ENCODE assay signal across 1 cellular context in the genomic region with DNA sequence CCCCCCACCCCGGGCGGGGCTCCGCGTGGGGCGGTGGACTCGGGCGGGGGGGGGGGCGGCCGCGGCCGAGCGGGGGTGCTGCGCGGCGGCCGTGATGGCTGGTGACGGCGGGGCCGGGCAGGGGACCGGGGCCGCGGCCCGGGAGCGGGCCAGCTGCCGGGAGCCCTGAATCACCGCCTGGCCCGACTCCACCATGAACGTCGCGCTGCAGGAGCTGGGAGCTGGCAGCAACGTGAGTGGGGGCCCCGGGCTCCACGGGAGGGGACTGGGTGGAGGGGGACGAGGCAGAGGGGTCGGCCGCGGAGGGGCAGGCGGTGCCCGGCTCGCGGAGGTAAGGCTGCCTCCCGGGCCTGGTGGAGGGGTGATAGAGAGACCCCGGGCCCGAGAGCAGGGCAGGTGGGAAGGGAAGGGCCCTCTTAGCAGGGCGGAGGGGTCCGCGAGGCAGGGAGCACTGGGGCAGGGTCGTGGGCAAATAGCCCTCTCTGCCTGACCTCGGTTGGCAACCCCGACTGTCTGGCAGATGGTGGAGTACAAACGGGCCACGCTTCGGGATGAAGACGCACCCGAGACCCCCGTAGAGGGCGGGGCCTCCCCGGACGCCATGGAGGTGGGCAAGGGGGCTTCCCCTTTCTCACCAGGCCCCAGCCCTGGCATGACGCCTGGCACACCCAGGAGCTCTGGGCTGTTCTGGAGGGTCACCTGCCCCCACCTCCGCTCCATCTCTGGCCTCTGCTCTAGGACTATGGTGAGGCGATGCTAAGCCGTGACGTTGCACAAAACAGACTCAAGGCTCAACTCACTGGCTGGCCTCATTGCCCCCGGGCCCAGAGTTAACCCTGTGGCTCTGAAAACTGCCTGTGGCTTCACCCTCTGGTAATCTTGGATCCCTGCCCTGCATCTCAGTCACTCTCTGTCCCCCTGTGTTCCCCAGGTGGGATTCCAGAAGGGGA.
TF ChIP-seq lines count a peak whose summit lies in the region.

Gene ECE2, plus strand, starts transcription at position 62 of the 950 bp plus-strand sequence. Its CDS starts 132 bp downstream, at position 194.

TF ChIP-seq in HepG2, 621 proteins besides CTCF, POLR2A, EP300 and RAD21 (continued from another document):
- TF ChIP-seq AKNA (CRISPR knock-in tag; IDR thresholded peaks at IDR 0.05; ENCODE audit: borderline replicate concordance) (no peak), ZNF180 (CRISPR knock-in tag; IDR thresholded peaks at IDR 0.05; ENCODE audit: borderline replicate concordance, low read depth) (no peak), MED13 (CRISPR knock-in tag; IDR thresholded peaks at IDR 0.05) (no peak), SP2 (CRISPR knock-in tag; IDR thresholded peaks at IDR 0.05) (no peak), RFXAP (CRISPR knock-in tag; IDR thresholded peaks at IDR 0.05; ENCODE audit: borderline replicate concordance) (no peak), ZNF24 (IDR thresholded peaks at IDR 0.05) (no peak), ZNF337 (CRISPR knock-in tag; IDR thresholded peaks at IDR 0.05; ENCODE audit: borderline replicate concordance, low read depth) (no peak), HOXD1 (CRISPR knock-in tag; IDR thresholded peaks at IDR 0.05) (no peak), FIP1L1 (IDR thresholded peaks at IDR 0.05; ENCODE audit: borderline replicate concordance, insufficient read depth, low read depth, low read length) (no peak), GATA4 (IDR thresholded peaks at IDR 0.05; ENCODE audit: borderline replicate concordance, low read depth) (no peak), ZBTB49 (CRISPR knock-in tag; IDR thresholded peaks at IDR 0.05; ENCODE audit: borderline replicate concordance) (no peak), ZNF597 (CRISPR knock-in tag; IDR thresholded peaks at IDR 0.05) (no peak), MAFG (CRISPR knock-in tag; IDR thresholded peaks at IDR 0.05) (no peak)
- TF ChIP-seq, protein P1, sequence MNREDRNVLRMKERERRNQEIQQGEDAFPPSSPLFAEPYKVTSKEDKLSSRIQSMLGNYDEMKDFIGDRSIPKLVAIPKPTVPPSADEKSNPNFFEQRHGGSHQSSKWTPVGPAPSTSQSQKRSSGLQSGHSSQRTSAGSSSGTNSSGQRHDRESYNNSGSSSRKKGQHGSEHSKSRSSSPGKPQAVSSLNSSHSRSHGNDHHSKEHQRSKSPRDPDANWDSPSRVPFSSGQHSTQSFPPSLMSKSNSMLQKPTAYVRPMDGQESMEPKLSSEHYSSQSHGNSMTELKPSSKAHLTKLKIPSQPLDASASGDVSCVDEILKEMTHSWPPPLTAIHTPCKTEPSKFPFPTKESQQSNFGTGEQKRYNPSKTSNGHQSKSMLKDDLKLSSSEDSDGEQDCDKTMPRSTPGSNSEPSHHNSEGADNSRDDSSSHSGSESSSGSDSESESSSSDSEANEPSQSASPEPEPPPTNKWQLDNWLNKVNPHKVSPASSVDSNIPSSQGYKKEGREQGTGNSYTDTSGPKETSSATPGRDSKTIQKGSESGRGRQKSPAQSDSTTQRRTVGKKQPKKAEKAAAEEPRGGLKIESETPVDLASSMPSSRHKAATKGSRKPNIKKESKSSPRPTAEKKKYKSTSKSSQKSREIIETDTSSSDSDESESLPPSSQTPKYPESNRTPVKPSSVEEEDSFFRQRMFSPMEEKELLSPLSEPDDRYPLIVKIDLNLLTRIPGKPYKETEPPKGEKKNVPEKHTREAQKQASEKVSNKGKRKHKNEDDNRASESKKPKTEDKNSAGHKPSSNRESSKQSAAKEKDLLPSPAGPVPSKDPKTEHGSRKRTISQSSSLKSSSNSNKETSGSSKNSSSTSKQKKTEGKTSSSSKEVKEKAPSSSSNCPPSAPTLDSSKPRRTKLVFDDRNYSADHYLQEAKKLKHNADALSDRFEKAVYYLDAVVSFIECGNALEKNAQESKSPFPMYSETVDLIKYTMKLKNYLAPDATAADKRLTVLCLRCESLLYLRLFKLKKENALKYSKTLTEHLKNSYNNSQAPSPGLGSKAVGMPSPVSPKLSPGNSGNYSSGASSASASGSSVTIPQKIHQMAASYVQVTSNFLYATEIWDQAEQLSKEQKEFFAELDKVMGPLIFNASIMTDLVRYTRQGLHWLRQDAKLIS (CRISPR knock-in tag; IDR thresholded peaks at IDR 0.05): no peak
